Comparison of ENCODE assay signal across 20 cellular contexts in the genomic region with DNA sequence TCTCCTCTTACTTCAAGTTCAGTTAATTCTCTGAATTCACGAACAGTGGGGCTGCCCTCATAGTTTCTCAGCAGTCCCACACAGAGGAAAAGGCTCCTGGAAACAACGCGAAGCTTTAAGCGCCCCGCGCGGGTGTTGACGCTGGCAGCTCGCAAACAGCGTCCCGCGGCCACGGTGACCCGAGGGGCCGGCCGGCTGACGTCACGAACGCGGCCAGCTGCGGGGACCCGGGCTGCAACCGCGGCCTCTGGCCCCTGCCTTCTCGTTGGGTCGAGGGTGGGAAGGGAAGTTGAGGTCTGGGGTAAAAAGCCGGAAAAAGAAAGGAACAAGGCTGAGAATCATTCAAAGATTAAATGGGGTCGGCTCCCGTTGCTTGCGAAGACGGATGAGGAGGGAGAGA. TPM values are rescaled to one million over a fixed set of nuclear protein-coding genes. Genes with fewer than 3 reads are reported as not detected.
DNase-seq lines count a peak whose midpoint lies in the region; ATAC-seq and TF ChIP-seq lines count a peak whose summit lies in the region.
"Had no signal": no experiment of that assay in that cellular context is flagged by ENCODE, and none has a peak within 500 bp of the region (broad histone marks: within the 10 kb centered on the region; RNA-seq: fewer than 3 reads in every experiment).

No MANE protein-coding gene starts in this region.

- H3K27ac ChIP-seq in HUES48 (ENCODE audit: low read depth, low read length) (peak overlapping the region; percentile 52), hepatocyte (no peak overlapping the region)
- H3K27ac ChIP-seq in naive thymus-derived CD4-positive, alpha-beta T cell (ENCODE audit: low read depth, low read length), result no peak overlapping the region
- H3K27ac ChIP-seq: left lung, SJCRH30, suprapubic skin had no signal

- peak overlapping the region; percentile 83 for H3K4me3 ChIP-seq in HUES48 (ENCODE audit: low read depth, low read length)
- no peak overlapping the region for H3K4me3 ChIP-seq in hepatocyte
- H3K4me3 ChIP-seq in neuron (ENCODE audit: low read length), result peak overlapping the region; percentile 46
- H3K4me3 ChIP-seq in MG63, result no peak overlapping the region
- H3K4me3 ChIP-seq in naive thymus-derived CD4-positive, alpha-beta T cell (ENCODE audit: low read length), result no peak overlapping the region
- H3K4me3 ChIP-seq: left lung, SJCRH30, suprapubic skin had no signal

- H3K4me3 Mint-ChIP-seq in activated naive CD4-positive, alpha-beta T cell treated with anti-CD3 and anti-CD28 coated beads for 36 hours, result no peak overlapping the region
- peak overlapping the region in 1 of 10 donors; percentile 52 for H3K4me3 Mint-ChIP-seq in naive thymus-derived CD4-positive, alpha-beta T cell
- H3K4me3 Mint-ChIP-seq: activated naive CD8-positive, alpha-beta T cell treated with anti-CD3 and anti-CD28 coated beads, Interleukin-2, amount 50 U/mL, for 24 hours; activated T-helper 17 cell treated with anti-CD3 and anti-CD28 coated beads, Interleukin-2, amount 50 U/mL, for 72 hours; effector memory CD8-positive, alpha-beta T cell had no signal

- peaks cover 1% of the 10 kb centered on the region for H3K9me3 Mint-ChIP-seq in activated naive CD4-positive, alpha-beta T cell treated with anti-CD3 and anti-CD28 coated beads for 36 hours
- peaks cover 0 to 15% (median 6%) of the 10 kb centered on the region in 11 donors for H3K9me3 Mint-ChIP-seq in naive thymus-derived CD4-positive, alpha-beta T cell

- no peaks in the 10 kb centered on the region for H3K9me3 ChIP-seq in HUES48 (ENCODE audit: control insufficient read depth, insufficient read depth, low read length)
- no peaks in the 10 kb centered on the region for H3K9me3 ChIP-seq in hepatocyte (ENCODE audit: low read depth)
- peaks cover 5% of the 10 kb centered on the region for H3K9me3 ChIP-seq in neuron (ENCODE audit: low read length)
- H3K9me3 ChIP-seq in MG63, result no peaks in the 10 kb centered on the region
- H3K9me3 ChIP-seq in naive thymus-derived CD4-positive, alpha-beta T cell (ENCODE audit: control insufficient read depth in 2 of 3, low read length in 3 of 3), result no peaks in the 10 kb centered on the region
- H3K9me3 ChIP-seq: left lung, SJCRH30, suprapubic skin had no signal

- no peaks in the 10 kb centered on the region for H3K79me2 ChIP-seq in hepatocyte

- POLR2A ChIA-PET in naive thymus-derived CD4-positive, alpha-beta T cell (lab: Charles Lee), result no interaction called here

- intact Hi-C loops in activated naive CD4-positive, alpha-beta T cell treated with anti-CD3 and anti-CD28 coated beads for 36 hours (cut with micrococcal nuclease), result no loop called here
- intact Hi-C loops in naive thymus-derived CD4-positive, alpha-beta T cell (cut with micrococcal nuclease), result no loop called here

- no peaks in the 10 kb centered on the region for H4K20me1 ChIP-seq in hepatocyte (ENCODE audit: insufficient read depth, poor library complexity, severe bottlenecking)

- CTCF ChIA-PET in activated naive CD4-positive, alpha-beta T cell treated with anti-CD3 and anti-CD28 coated beads for 36 hours (lab: Charles Lee), result no interaction called here
- CTCF ChIA-PET in naive thymus-derived CD4-positive, alpha-beta T cell (lab: Charles Lee), result no interaction called here

- no peak overlapping the region for H2AFZ ChIP-seq in hepatocyte
- H2AFZ ChIP-seq in neuron (ENCODE audit: low read depth, low read length), result peak overlapping the region; percentile 44

- peak overlapping the region; percentile 70 for H3K4me2 ChIP-seq in hepatocyte

- H3K36me3 ChIP-seq in HUES48 (ENCODE audit: control insufficient read depth, insufficient read depth, low read length) (no peaks in the 10 kb centered on the region), hepatocyte (replicated peaks; ENCODE audit: insufficient read depth, low read depth) (no peaks in the 10 kb centered on the region), neuron (ENCODE audit: insufficient read depth, low read length) (no peaks in the 10 kb centered on the region), MG63 (no peaks in the 10 kb centered on the region)
- H3K36me3 ChIP-seq in naive thymus-derived CD4-positive, alpha-beta T cell (ENCODE audit: control insufficient read depth in 2 of 3, insufficient read depth in 3 of 3, low read length in 3 of 3), result no peaks in the 10 kb centered on the region
- H3K36me3 ChIP-seq: left lung, SJCRH30, suprapubic skin had no signal

- no peak overlapping the region for H3K27ac Mint-ChIP-seq in activated naive CD4-positive, alpha-beta T cell treated with anti-CD3 and anti-CD28 coated beads for 36 hours
- no peak overlapping the region for H3K27ac Mint-ChIP-seq in naive thymus-derived CD4-positive, alpha-beta T cell
- H3K27ac Mint-ChIP-seq: activated naive CD8-positive, alpha-beta T cell treated with anti-CD3 and anti-CD28 coated beads, Interleukin-2, amount 50 U/mL, for 24 hours; activated T-helper 17 cell treated with anti-CD3 and anti-CD28 coated beads, Interleukin-2, amount 50 U/mL, for 72 hours; effector memory CD8-positive, alpha-beta T cell had no signal

- DNase-seq in astrocyte of the hippocampus (ENCODE audit: low read depth, low spot score) (peak; percentile 18), hepatocyte (ENCODE audit: low spot score) (no peak), MG63 (no peak)
- no peak for DNase-seq in activated naive CD4-positive, alpha-beta T cell treated with anti-CD3 and anti-CD28 coated beads for 36 hours
- DNase-seq in naive thymus-derived CD4-positive, alpha-beta T cell, result no peak
- DNase-seq: activated CD4-positive, CD25-positive, alpha-beta regulatory T cell treated with anti-CD3 and anti-CD28 coated beads, Interleukin-2, amount 50 U/mL, for 72 hours; activated naive CD8-positive, alpha-beta T cell treated with anti-CD3 and anti-CD28 coated beads, Interleukin-2, amount 50 U/mL, for 24 hours; effector memory CD8-positive, alpha-beta T cell; NCI-H1436; NCI-H2171; NCI-H748 treated with DMSO at 0.1 percent for 48 hours; PC-3; SJCRH30 had no signal

- H3K4me1 ChIP-seq in HUES48 (ENCODE audit: control insufficient read depth, insufficient read depth, low read length) (peaks cover 72% of the 10 kb centered on the region), hepatocyte (ENCODE audit: insufficient read depth) (peaks cover 15% of the 10 kb centered on the region), neuron (ENCODE audit: insufficient read depth, low read length) (peaks cover 27% of the 10 kb centered on the region)
- no peaks in the 10 kb centered on the region for H3K4me1 ChIP-seq in naive thymus-derived CD4-positive, alpha-beta T cell (ENCODE audit: control insufficient read depth in 2 of 2, insufficient read depth in 2 of 2, low read length in 2 of 2)
- H3K4me1 ChIP-seq: SJCRH30 had no signal

- WGBS in hepatocyte (ENCODE audit: low lambda C conversion rate, missing lambda C conversion rate), result 4% methylated on average over 31 of the region's 31 CpGs

- peaks cover 5% of the 10 kb centered on the region for H3K36me3 Mint-ChIP-seq in activated naive CD4-positive, alpha-beta T cell treated with anti-CD3 and anti-CD28 coated beads for 36 hours (ENCODE audit: low read depth)
- H3K36me3 Mint-ChIP-seq in naive thymus-derived CD4-positive, alpha-beta T cell, result peaks cover 0 to 14% (median 0%) of the 10 kb centered on the region in 5 donors

- no peak for ATAC-seq in GM21528 (IDR thresholded peaks at IDR 0.05; ENCODE audit: low FRiP score, unreplicated experiment)
- no peak for ATAC-seq in naive thymus-derived CD4-positive, alpha-beta T cell
- ATAC-seq: activated naive CD8-positive, alpha-beta T cell treated with anti-CD3 and anti-CD28 coated beads, Interleukin-2, amount 50 U/mL, for 24 hours; activated T-helper 17 cell treated with anti-CD3 and anti-CD28 coated beads, Interleukin-2, amount 50 U/mL, for 72 hours; effector memory CD8-positive, alpha-beta T cell; left lung; PC-3 had no signal

- H3K9ac ChIP-seq in HUES48 (ENCODE audit: low read depth, low read length), result no peak overlapping the region

- no peaks in the 10 kb centered on the region for H3K9me2 ChIP-seq in hepatocyte (replicated peaks; ENCODE audit: insufficient read depth)

- H3K27me3 ChIP-seq in HUES48 (ENCODE audit: control insufficient read depth, insufficient read depth, low read length) (peaks cover 96% of the 10 kb centered on the region), hepatocyte (peaks cover 100% of the 10 kb centered on the region), neuron (ENCODE audit: insufficient read depth, low read length) (peaks cover 47% of the 10 kb centered on the region), MG63 (no peaks in the 10 kb centered on the region)
- peaks cover 0 to 3% of the 10 kb centered on the region in 2 donors for H3K27me3 ChIP-seq in naive thymus-derived CD4-positive, alpha-beta T cell (ENCODE audit: control insufficient read depth in 2 of 2, insufficient read depth in 2 of 2, low read length in 2 of 2)

- peaks cover 69% of the 10 kb centered on the region for H3K27me3 Mint-ChIP-seq in activated naive CD4-positive, alpha-beta T cell treated with anti-CD3 and anti-CD28 coated beads for 36 hours (ENCODE audit: low read depth)
- H3K27me3 Mint-ChIP-seq in naive thymus-derived CD4-positive, alpha-beta T cell, result peaks cover 69 to 85% (median 81%) of the 10 kb centered on the region in 5 donors

- no peak for TF ChIP-seq CTCF in hepatocyte (IDR thresholded peaks at IDR 0.05; ENCODE audit: poor library complexity)

- H3K4me1 Mint-ChIP-seq in activated naive CD4-positive, alpha-beta T cell treated with anti-CD3 and anti-CD28 coated beads for 36 hours (ENCODE audit: low read depth), result peaks cover 13% of the 10 kb centered on the region
- peaks cover 0 to 17% (median 5%) of the 10 kb centered on the region in 7 donors for H3K4me1 Mint-ChIP-seq in naive thymus-derived CD4-positive, alpha-beta T cell
- H3K4me1 Mint-ChIP-seq: activated T-helper 17 cell treated with anti-CD3 and anti-CD28 coated beads, Interleukin-2, amount 50 U/mL, for 72 hours had no signal

RNA-seq across cellular contexts. Expression of gene FEZF1, which starts 7.2 kb away (rescaled TPM):
- total RNA-seq in hepatocyte, result not detected in 2 replicates
- polyA plus RNA-seq in hepatocyte, result 0.13 and 0.19 TPM in 2 replicates
- not detected in 2 replicates for total RNA-seq in MG63 (2014; rRNA removed; shearing (Covaris generic); ENCODE audit: low replicate concordance)
- not detected for total RNA-seq in activated naive CD4-positive, alpha-beta T cell treated with anti-CD3 and anti-CD28 coated beads for 36 hours
- not detected for total RNA-seq in naive thymus-derived CD4-positive, alpha-beta T cell
- polyA plus RNA-seq in naive thymus-derived CD4-positive, alpha-beta T cell, result not detected
- total RNA-seq: activated T-helper 17 cell treated with anti-CD3 and anti-CD28 coated beads, Interleukin-2, amount 50 U/mL, for 72 hours; left lung; PC-3; posterior vena cava; SJCRH30; suprapubic skin had no signal

Comparison
In these comparisons a context has a peak if more than half of its experiments do, and no peak if none do; other contexts are left out.
1. H3K4me3 ChIP-seq: peak in HUES48 (single experiment) and neuron (single experiment); none in hepatocyte (single experiment), MG63 (single experiment) and naive thymus-derived CD4-positive, alpha-beta T cell (single experiment).